22 cellular contexts compared by ENCODE assay signal in the genomic region with DNA sequence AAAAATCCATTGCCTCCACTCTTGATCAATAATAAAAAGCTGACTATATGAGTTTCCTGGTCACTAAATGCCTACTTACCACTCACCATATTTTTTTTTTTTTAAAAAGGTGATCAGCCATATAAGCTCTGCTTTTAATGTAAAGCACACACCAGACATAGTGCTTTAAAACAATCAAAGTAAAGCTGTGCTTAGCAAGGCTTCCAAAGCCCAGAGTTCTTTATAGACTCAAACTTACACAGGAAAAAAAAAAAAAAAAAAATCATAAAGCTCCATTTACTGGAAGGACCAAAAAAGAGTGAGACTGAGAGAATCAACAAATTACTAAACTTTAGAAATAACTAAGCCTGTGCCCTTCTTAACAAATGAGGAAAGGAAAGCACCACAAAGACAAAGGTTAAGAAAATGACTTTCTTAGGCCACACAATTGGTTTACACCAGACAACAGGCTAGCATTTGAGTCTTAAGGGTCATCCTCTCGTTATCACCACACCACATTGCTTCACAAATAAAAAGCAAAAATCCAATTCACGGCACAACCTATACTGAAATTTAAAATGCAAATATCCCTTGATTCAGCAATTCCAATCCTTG.
"Had no signal": no experiment of that assay in that cellular context is flagged by ENCODE, and none has a peak within 500 bp of the region (broad histone marks: within the 10 kb centered on the region; RNA-seq: fewer than 3 reads in every experiment).

No MANE protein-coding gene starts in this region.

- H3K4me3 ChIP-seq: colonic mucosa, dorsolateral prefrontal cortex, esophagus muscularis mucosa, stomach, suprapubic skin, tibial nerve had no signal

- H2AFZ ChIP-seq: parathyroid adenoma had no signal

- H3K27me3 Mint-ChIP-seq: activated naive CD8-positive, alpha-beta T cell treated with anti-CD3 and anti-CD28 coated beads for 36 hours; central memory CD8-positive, alpha-beta T cell; effector memory CD8-positive, alpha-beta T cell had no signal

- DNase-seq: activated CD4-positive, alpha-beta T cell treated with anti-CD3 and anti-CD28 coated beads, Interleukin-2, amount 50 U/mL, for 48 hours; activated CD4-positive, CD25-positive, alpha-beta regulatory T cell treated with anti-CD3 and anti-CD28 coated beads, Interleukin-2, amount 50 U/mL, for 72 hours; activated naive CD8-positive, alpha-beta T cell treated with anti-CD3 and anti-CD28 coated beads for 36 hours; colonic mucosa; dorsolateral prefrontal cortex; effector memory CD8-positive, alpha-beta T cell; hippocampal formation; nephron progenitor cell; right cardiac atrium; stimulated activated CD4-positive, alpha-beta T cell treated with anti-CD3 and anti-CD28 coated beads, Interleukin-4, amount 100 ng/mL, for 4 hours; stomach; WERI-Rb-1 had no signal

- H3K27ac ChIP-seq: colonic mucosa, dorsolateral prefrontal cortex, esophagus muscularis mucosa, parathyroid adenoma, stomach, suprapubic skin, tibial nerve, WERI-Rb-1 had no signal

- ATAC-seq: effector memory CD8-positive, alpha-beta T cell; right cardiac atrium; SK-N-SH treated with all-trans-retinoic acid at 6 μM for 48 hours had no signal

- H3K9me3 ChIP-seq: colonic mucosa, esophagus muscularis mucosa, stomach, suprapubic skin, tibial nerve had no signal

- H3K36me3 ChIP-seq: colonic mucosa, esophagus muscularis mucosa, suprapubic skin, tibial nerve, WERI-Rb-1 had no signal

- FAIRE-seq: astrocyte, frontal cortex, TTC549, urothelium cell line had no signal

- H3K9ac ChIP-seq: parathyroid adenoma had no signal

- H3K4me1 ChIP-seq: colonic mucosa, parathyroid adenoma had no signal

- H3K27ac Mint-ChIP-seq: activated naive CD8-positive, alpha-beta T cell treated with anti-CD3 and anti-CD28 coated beads for 36 hours; nephron progenitor cell had no signal

- H3K27me3 ChIP-seq: colonic mucosa, dorsolateral prefrontal cortex, esophagus muscularis mucosa, stomach, suprapubic skin, tibial nerve had no signal

- H3K9me3 Mint-ChIP-seq: activated naive CD8-positive, alpha-beta T cell treated with anti-CD3 and anti-CD28 coated beads for 36 hours; central memory CD8-positive, alpha-beta T cell; effector memory CD8-positive, alpha-beta T cell had no signal

- H3K4me3 Mint-ChIP-seq: activated naive CD8-positive, alpha-beta T cell treated with anti-CD3 and anti-CD28 coated beads for 36 hours; central memory CD8-positive, alpha-beta T cell; effector memory CD8-positive, alpha-beta T cell; nephron progenitor cell had no signal
